Comparison of ENCODE assay signal across 8 cellular contexts in genomic region chr5:177891547-177892356, GRCh38.
DNase-seq lines count a peak whose midpoint lies in the region; ATAC-seq and TF ChIP-seq lines count a peak whose summit lies in the region.
"Not testable (repeated sequence)": the region's sequence is repeated elsewhere in the genome, so short reads cannot be mapped to it uniquely, and the experiment has no call there.

No MANE protein-coding gene starts in this region.

- H3K36me3 Mint-ChIP-seq in CD8-positive, alpha-beta memory T cell = not testable (repeated sequence)

- H3K27ac ChIP-seq in CD8-positive, alpha-beta memory T cell (ENCODE audit: low read depth, low read length) = not testable (repeated sequence)

- not testable (repeated sequence) for H3K9me3 Mint-ChIP-seq in CD8-positive, alpha-beta memory T cell

- ATAC-seq in GM19397 (IDR thresholded peaks at IDR 0.05; ENCODE audit: unreplicated experiment) = peak; percentile 65
- peak; percentile 79 for ATAC-seq in HG02840 (IDR thresholded peaks at IDR 0.05; ENCODE audit: low FRiP score, unreplicated experiment)
- peak; percentile 82 for ATAC-seq in left lobe of liver

- H3K4me3 Mint-ChIP-seq in CD8-positive, alpha-beta memory T cell = not testable (repeated sequence)

- H3K4me1 ChIP-seq in CD8-positive, alpha-beta memory T cell (ENCODE audit: insufficient read depth, low read length) = not testable (repeated sequence)

- POLR2A ChIA-PET in CD8-positive, alpha-beta memory T cell (lab: Charles Lee) = not testable (repeated sequence)

- H3K4me1 Mint-ChIP-seq in CD8-positive, alpha-beta memory T cell = not testable (repeated sequence)

- TF ChIP-seq CTCF in LNCaP clone FGC (IDR thresholded peaks at IDR 0.05; ENCODE audit: control insufficient read depth, extremely low read depth, insufficient read depth) = peak; percentile 54

- CTCF ChIA-PET in CD8-positive, alpha-beta memory T cell (lab: Charles Lee) = not testable (repeated sequence)

- not testable (repeated sequence) for H3K9me3 ChIP-seq in CD8-positive, alpha-beta memory T cell (ENCODE audit: low read length)

- peak in 4 of 5 donors; percentile 5 to 56 (median 22) for DNase-seq in CD8-positive, alpha-beta memory T cell
- DNase-seq in LNCaP clone FGC (ENCODE audit: low read depth); left lobe of liver (ENCODE audit: low spot score): not testable (repeated sequence)
- DNase-seq in activated T-cell treated with anti-CD3 and anti-CD28 coated beads for 48 hours (ENCODE audit: low read depth) = peak; percentile 3
- peak; percentile 4 for DNase-seq in dedifferentiated amniotic fluid mesenchymal stem cell (ENCODE audit: extremely low spot score)
- peak in 2 of 3 donors; percentile 4 to 18 for DNase-seq in stimulated activated CD4-positive, alpha-beta T cell treated with anti-CD3 and anti-CD28 coated beads, Interleukin-12 subunit alpha, Interleukin-12 subunit beta, amount 100 ng/mL, for 48 hours (ENCODE audit: low read depth in 2 of 3, low spot score in 1 of 3)

- not testable (repeated sequence) for H3K27me3 ChIP-seq in CD8-positive, alpha-beta memory T cell (ENCODE audit: insufficient read depth, low read length, poor library complexity, severe bottlenecking)

- H3K36me3 ChIP-seq in CD8-positive, alpha-beta memory T cell (ENCODE audit: insufficient read depth, low read length) = not testable (repeated sequence)

- H3K27me3 Mint-ChIP-seq in CD8-positive, alpha-beta memory T cell = not testable (repeated sequence)

- not testable (repeated sequence) for H3K27ac Mint-ChIP-seq in CD8-positive, alpha-beta memory T cell

- not testable (repeated sequence) for H3K4me3 ChIP-seq in CD8-positive, alpha-beta memory T cell (ENCODE audit: low read length); LNCaP clone FGC (ENCODE audit: low read depth, low read length)
